8 cellular contexts compared by ENCODE assay signal in the genomic region with DNA sequence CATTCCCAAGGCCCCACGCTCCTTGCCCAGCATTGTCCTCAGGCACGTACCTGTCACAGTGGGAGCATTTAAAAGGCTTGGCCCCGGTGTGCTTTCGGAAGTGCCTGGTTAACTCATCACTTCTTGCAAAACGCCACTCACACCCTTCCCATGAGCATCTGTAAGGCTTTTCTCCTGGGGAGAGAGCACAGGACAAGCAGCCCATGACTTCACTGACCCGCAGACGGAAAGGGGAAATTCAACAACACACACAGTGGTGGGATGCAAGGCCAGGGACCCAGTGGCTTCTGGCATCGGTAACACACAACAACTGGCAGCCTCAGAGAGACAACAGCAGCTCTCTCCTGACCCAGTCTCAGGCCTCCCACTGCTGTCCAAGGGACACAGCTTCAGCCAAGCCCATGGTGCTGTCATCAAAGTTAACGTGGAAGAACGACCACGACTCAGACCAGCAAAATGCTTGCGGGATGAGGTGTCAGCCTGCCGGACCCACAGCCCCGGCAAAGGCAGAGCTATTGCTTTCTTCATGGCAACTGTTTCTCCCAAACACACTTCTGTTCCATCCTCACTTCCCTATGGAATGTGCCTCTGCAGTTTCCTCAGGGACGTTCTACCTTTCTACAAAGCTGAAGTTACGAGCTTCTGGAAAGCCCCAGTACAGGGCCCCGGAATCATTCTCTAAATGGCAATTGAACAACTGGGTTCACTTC. TPM values are rescaled to one million over a fixed set of nuclear protein-coding genes. Genes with fewer than 3 reads are reported as not detected.
DNase-seq lines count a peak whose midpoint lies in the region; ATAC-seq and TF ChIP-seq lines count a peak whose summit lies in the region.

No MANE protein-coding gene starts in this region.

- TF ChIP-seq CTCF in gastroesophageal sphincter (IDR thresholded peaks at IDR 0.05), result no peak
- TF ChIP-seq CTCF in WTC11 (IDR thresholded peaks at IDR 0.05), result no peak

- H3K27ac ChIP-seq in GM23248 (peak overlapping the region; percentile 100), gastroesophageal sphincter (peak overlapping the region; percentile 93 to 100 (median 100)), skin epidermis (peak overlapping the region; percentile 91 to 100 (median 100))

- DNase-seq in GM23248, result peak; percentile 83
- DNase-seq in effector CD4-positive, alpha-beta T cell, result no peak
- DNase-seq in WTC11 (ENCODE audit: low spot score), result no peak
- DNase-seq in NCI-H2171 treated with DMSO at 0.1 percent for 48 hours (lab: John Stamatoyannopoulos, UW), result no peak

- no peaks in the 10 kb centered on the region for H3K9me3 Mint-ChIP-seq in activated T-helper 17 cell treated with anti-CD3 and anti-CD28 coated beads, Interleukin-2, amount 50 U/mL, for 72 hours
- H3K9me3 Mint-ChIP-seq in WTC11, result no peaks in the 10 kb centered on the region

- H3K9me3 ChIP-seq in GM23248 (ENCODE audit: low read depth) (no peaks in the 10 kb centered on the region), gastroesophageal sphincter (no peaks in the 10 kb centered on the region)

- H3K27ac Mint-ChIP-seq in activated T-helper 17 cell treated with anti-CD3 and anti-CD28 coated beads, Interleukin-2, amount 50 U/mL, for 72 hours, result peak overlapping the region; percentile 100
- no peak overlapping the region for H3K27ac Mint-ChIP-seq in WTC11

- CTCF ChIA-PET in WTC11 (lab: Charles Lee), result no interaction called here

- no peak overlapping the region for H2AFZ ChIP-seq in GM23248

- TF ChIP-seq POLR2A in gastroesophageal sphincter (IDR thresholded peaks at IDR 0.05), result peak in 1 of 2 donors; percentile 19

- no peak for TF ChIP-seq EP300 in gastroesophageal sphincter (IDR thresholded peaks at IDR 0.05)

- peak overlapping the region; percentile 98 for H3K4me3 Mint-ChIP-seq in activated T-helper 17 cell treated with anti-CD3 and anti-CD28 coated beads, Interleukin-2, amount 50 U/mL, for 72 hours
- no peak overlapping the region for H3K4me3 Mint-ChIP-seq in WTC11

- H3K79me2 ChIP-seq in GM23248 (ENCODE audit: insufficient read depth), result peaks cover 73% of the 10 kb centered on the region

- H3K4me1 ChIP-seq in GM23248 (ENCODE audit: insufficient read depth) (peaks cover 51% of the 10 kb centered on the region), gastroesophageal sphincter (peaks cover 21 to 66% (median 33%) of the 10 kb centered on the region in 3 donors)

- peaks cover 100% of the 10 kb centered on the region for H3K36me3 Mint-ChIP-seq in activated T-helper 17 cell treated with anti-CD3 and anti-CD28 coated beads, Interleukin-2, amount 50 U/mL, for 72 hours (ENCODE audit: low read depth)
- peaks cover 55% of the 10 kb centered on the region for H3K36me3 Mint-ChIP-seq in WTC11

- POLR2A ChIA-PET in WTC11 (lab: Charles Lee), result no interaction called here

- no peaks in the 10 kb centered on the region for H3K27me3 Mint-ChIP-seq in activated T-helper 17 cell treated with anti-CD3 and anti-CD28 coated beads, Interleukin-2, amount 50 U/mL, for 72 hours
- H3K27me3 Mint-ChIP-seq in WTC11 (ENCODE audit: low read depth), result no peaks in the 10 kb centered on the region

- in situ Hi-C loops in GM23248 (cut with MboI), result loop anchor here (10.0 to 25.0 kb wide), 2 partner anchors 465 to 982 kb away; no protein-coding TSS in a partner anchor

- peak overlapping the region; percentile 98 for H3K4me3 ChIP-seq in GM23248
- peak overlapping the region; percentile 74 to 98 for H3K4me3 ChIP-seq in gastroesophageal sphincter
- peak overlapping the region; percentile 71 to 98 (median 89) for H3K4me3 ChIP-seq in skin epidermis

- H3K27me3 ChIP-seq in GM23248 (replicated peaks; ENCODE audit: insufficient read depth), result no peaks in the 10 kb centered on the region
- no peaks in the 10 kb centered on the region for H3K27me3 ChIP-seq in gastroesophageal sphincter

- H3K36me3 ChIP-seq in GM23248 (ENCODE audit: low read depth) (peaks cover 78% of the 10 kb centered on the region), gastroesophageal sphincter (peaks cover 5 to 61% of the 10 kb centered on the region in 2 donors)

- ATAC-seq in activated T-helper 17 cell treated with anti-CD3 and anti-CD28 coated beads, Interleukin-2, amount 50 U/mL, for 72 hours (replicated peaks), result no peak
- ATAC-seq in gastroesophageal sphincter (no peak), HG02759 (IDR thresholded peaks at IDR 0.05; ENCODE audit: unreplicated experiment) (no peak), WTC11 (no peak)

- no peaks in the 10 kb centered on the region for H3K9me2 ChIP-seq in GM23248 (ENCODE audit: insufficient read depth)

- peak overlapping the region; percentile 94 for H3K4me2 ChIP-seq in GM23248 (ENCODE audit: unreplicated experiment)

- H3F3A ChIP-seq in GM23248 (ENCODE audit: insufficient read depth), result peaks cover 89% of the 10 kb centered on the region

- peak overlapping the region; percentile 100 for H3K9ac ChIP-seq in GM23248

- 0 out of 2 replicates have a peak, but pooled peaks cover 3% of the 10 kb centered on the region for H4K20me1 ChIP-seq in GM23248 (ENCODE audit: insufficient read depth)

- 4% methylated on average over 17 of the region's 17 CpGs for WGBS in GM23248 (ENCODE audit: low coverage in 1 of 2, low lambda C conversion rate in 2 of 2, missing lambda C conversion rate in 2 of 2), 2 experiments
- WGBS in gastroesophageal sphincter (ENCODE audit: low coverage in 1 of 2), 2 donors, result 10 to 21% methylated on average over 8 to 11 of the region's 17 CpGs

- peaks cover 47% of the 10 kb centered on the region for H3K4me1 Mint-ChIP-seq in activated T-helper 17 cell treated with anti-CD3 and anti-CD28 coated beads, Interleukin-2, amount 50 U/mL, for 72 hours
- H3K4me1 Mint-ChIP-seq in WTC11, result peaks cover 47% of the 10 kb centered on the region

TF ChIP-seq in WTC11, 78 proteins besides CTCF, POLR2A, EP300 and RAD21:
- TF ChIP-seq NFYB (CRISPR knock-in tag; conservative IDR thresholded peaks at IDR 0.05; ENCODE audit: low read depth) (no peak), GTF2I (CRISPR knock-in tag; conservative IDR thresholded peaks at IDR 0.05) (no peak), ZBTB43 (CRISPR knock-in tag; IDR thresholded peaks at IDR 0.05) (no peak), NFE2L1 (CRISPR knock-in tag; IDR thresholded peaks at IDR 0.05) (no peak), SP1 (CRISPR knock-in tag; conservative IDR thresholded peaks at IDR 0.05) (no peak), ZNF121 (CRISPR knock-in tag; IDR thresholded peaks at IDR 0.05) (no peak), ATF2 (CRISPR knock-in tag; IDR thresholded peaks at IDR 0.05; ENCODE audit: borderline replicate concordance, low read depth) (no peak), ZNF219 (CRISPR knock-in tag; IDR thresholded peaks at IDR 0.05; ENCODE audit: borderline replicate concordance) (no peak), NR3C1 (CRISPR knock-in tag; conservative IDR thresholded peaks at IDR 0.05; ENCODE audit: low read depth) (no peak), USF1 (CRISPR knock-in tag; IDR thresholded peaks at IDR 0.05) (no peak), TP53 (CRISPR knock-in tag; IDR thresholded peaks at IDR 0.05) (no peak)
- TF ChIP-seq, protein P1, sequence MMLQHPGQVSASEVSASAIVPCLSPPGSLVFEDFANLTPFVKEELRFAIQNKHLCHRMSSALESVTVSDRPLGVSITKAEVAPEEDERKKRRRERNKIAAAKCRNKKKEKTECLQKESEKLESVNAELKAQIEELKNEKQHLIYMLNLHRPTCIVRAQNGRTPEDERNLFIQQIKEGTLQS (CRISPR knock-in tag; conservative IDR thresholded peaks at IDR 0.05), result no peak
- TF ChIP-seq, protein P2, sequence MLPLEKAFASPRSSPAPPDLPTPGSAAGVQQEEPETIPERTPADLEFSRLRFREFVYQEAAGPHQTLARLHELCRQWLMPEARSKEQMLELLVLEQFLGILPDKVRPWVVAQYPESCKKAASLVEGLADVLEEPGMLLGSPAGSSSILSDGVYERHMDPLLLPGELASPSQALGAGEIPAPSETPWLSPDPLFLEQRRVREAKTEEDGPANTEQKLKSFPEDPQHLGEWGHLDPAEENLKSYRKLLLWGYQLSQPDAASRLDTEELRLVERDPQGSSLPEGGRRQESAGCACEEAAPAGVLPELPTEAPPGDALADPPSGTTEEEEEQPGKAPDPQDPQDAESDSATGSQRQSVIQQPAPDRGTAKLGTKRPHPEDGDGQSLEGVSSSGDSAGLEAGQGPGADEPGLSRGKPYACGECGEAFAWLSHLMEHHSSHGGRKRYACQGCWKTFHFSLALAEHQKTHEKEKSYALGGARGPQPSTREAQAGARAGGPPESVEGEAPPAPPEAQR (CRISPR knock-in tag; IDR thresholded peaks at IDR 0.05), result no peak

RNA-seq across cellular contexts. Expression of gene KLF6, which starts 4.8 kb away (rescaled TPM):
- total RNA-seq in GM23248 (2014; rRNA removed; shearing (Covaris generic)), result 49.8 and 58.9 TPM in 2 replicates
- 264 and 279 TPM in 2 replicates for polyA plus RNA-seq in GM23248 (2016; fragmentation: Nextera tagmentation; extraction: Ambion mirVana)
- 100 to 1,000 TPM; 163 to 201 TPM for total RNA-seq in activated T-helper 17 cell treated with anti-CD3 and anti-CD28 coated beads, Interleukin-2, amount 50 U/mL, for 72 hours
- total RNA-seq in gastroesophageal sphincter, result 100 to 1,000 TPM in 2 of 4 donors, 10 to 100 TPM in 2; 90.3 to 113 (median 105) TPM
- total RNA-seq in WTC11 (2021), result 25.4 to 27.9 TPM (median 27.3 TPM) in 3 replicates
